8 cellular contexts compared by ENCODE assay signal in the genomic region with DNA sequence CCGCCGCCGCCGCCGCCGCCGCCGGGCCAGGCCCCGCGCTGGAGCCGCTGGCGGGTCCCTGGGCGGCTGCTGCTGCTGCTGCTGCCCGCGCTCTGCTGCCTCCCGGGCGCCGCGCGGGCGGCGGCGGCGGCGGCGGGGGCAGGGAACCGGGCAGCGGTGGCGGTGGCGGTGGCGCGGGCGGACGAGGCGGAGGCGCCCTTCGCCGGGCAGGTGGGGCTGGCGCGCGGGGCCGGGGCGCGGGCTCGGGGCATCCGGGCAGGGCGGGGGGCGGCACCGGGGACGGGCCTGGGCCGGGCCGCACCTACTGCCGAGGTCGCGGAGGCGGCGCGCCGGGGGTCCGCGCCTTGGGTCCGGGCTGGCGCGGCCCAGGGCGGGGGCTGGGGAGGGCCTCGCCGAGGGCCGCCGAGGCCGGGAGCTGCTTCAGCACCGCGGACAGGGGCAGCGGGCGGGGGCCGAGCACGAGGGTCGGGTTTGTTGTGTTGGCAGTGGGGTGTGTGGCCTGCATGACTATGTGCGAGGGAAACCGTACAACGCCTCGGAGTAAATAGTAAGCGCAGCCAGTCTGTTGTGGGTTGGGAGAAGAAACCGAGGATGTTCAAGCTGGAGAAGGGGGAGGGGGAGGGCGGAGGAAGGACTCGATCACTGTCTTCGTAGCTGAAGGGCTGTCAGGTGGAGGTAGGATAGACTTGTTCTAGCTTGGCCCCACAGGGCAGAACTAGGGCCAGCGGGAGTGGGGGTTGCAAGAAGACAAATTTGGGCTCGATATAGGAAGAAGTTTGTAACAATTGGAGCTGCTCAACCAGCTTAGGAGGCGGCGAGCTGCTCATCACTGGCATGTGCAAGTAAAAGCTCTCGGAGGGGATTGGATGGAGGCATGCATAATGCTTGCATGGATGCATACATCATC. TPM values are rescaled to one million over a fixed set of nuclear protein-coding genes. Genes with fewer than 3 reads are reported as not detected.
DNase-seq lines count a peak whose midpoint lies in the region; ATAC-seq and TF ChIP-seq lines count a peak whose summit lies in the region.

No MANE protein-coding gene starts in this region.

- H3K36me3 ChIP-seq in BE2C (no peaks in the 10 kb centered on the region), HUES64 (ENCODE audit: insufficient read depth, low read length) (no peaks in the 10 kb centered on the region), kidney epithelial cell (ENCODE audit: control insufficient read depth, insufficient read depth, low read length) (no peaks in the 10 kb centered on the region)

- DNase-seq in BE2C = peak; percentile 49
- DNase-seq in T47D (ENCODE audit: low read depth in 1 of 2, low spot score in 1 of 2) = peak; percentile 62 to 67
- no peak for DNase-seq in kidney epithelial cell (ENCODE audit: low read depth)
- DNase-seq in stimulated activated CD4-positive, alpha-beta T cell treated with anti-CD3 and anti-CD28 coated beads, Interleukin-1b, Interleukin-23, amount 100 ng/mL, for 48 hours = peak; percentile 44

- H3K9me3 ChIP-seq in BE2C (no peaks in the 10 kb centered on the region; the same call in 1 of the 2 replicates), HUES64 (ENCODE audit: insufficient read depth, low read depth, low read length) (no peaks in the 10 kb centered on the region)

- H3K4me1 ChIP-seq in BE2C = peaks cover 5% of the 10 kb centered on the region; the same call in 1 of the 2 replicates
- H3K4me1 ChIP-seq in HUES64 (ENCODE audit: insufficient read depth, low read length) = peaks cover 14% of the 10 kb centered on the region

- no peak overlapping the region for H3K9ac ChIP-seq in HUES64 (ENCODE audit: low read depth, low read length)

- no peak overlapping the region for H3K27ac ChIP-seq in HUES64 (ENCODE audit: low read depth, low read length)
- peak overlapping the region; percentile 76 for H3K27ac ChIP-seq in VCaP

- no peak for TF ChIP-seq CTCF in BE2C (IDR thresholded peaks at IDR 0.05; ENCODE audit: low read depth, low read length)
- no peak for TF ChIP-seq CTCF in VCaP (conservative IDR thresholded peaks at IDR 0.05)
- TF ChIP-seq CTCF in kidney epithelial cell (IDR thresholded peaks at IDR 0.05; ENCODE audit: insufficient read depth, low read length, poor library complexity, severe bottlenecking) = no peak

- in situ Hi-C loops in T47D (cut with HindIII; ENCODE audit: low pct_unique_long_range_greater_than_20kb, low sequenced_read_pairs) = no loop called here

- no peak for ATAC-seq in HG03159 (IDR thresholded peaks at IDR 0.05; ENCODE audit: unreplicated experiment)
- no peak for ATAC-seq in GM21367 (IDR thresholded peaks at IDR 0.05; ENCODE audit: unreplicated experiment)

- H3K4me3 ChIP-seq in BE2C (ENCODE audit: low read depth, low read length) (peak overlapping the region; percentile 71), HUES64 (ENCODE audit: low read length) (peak overlapping the region; percentile 43), kidney epithelial cell (ENCODE audit: low read depth, low read length) (peak overlapping the region; percentile 25)

- no peaks in the 10 kb centered on the region for H3K27me3 ChIP-seq in BE2C
- H3K27me3 ChIP-seq in HUES64 (ENCODE audit: insufficient read depth, low read length) = peaks cover 32% of the 10 kb centered on the region
- peaks cover 4% of the 10 kb centered on the region for H3K27me3 ChIP-seq in kidney epithelial cell (ENCODE audit: control insufficient read depth, insufficient read depth, low read length)

- WGBS in HUES64 = 4% methylated on average over 91 of the region's 91 CpGs

RNA-seq across cellular contexts. Expression of gene MMP24, which starts 0.5 kb away (rescaled TPM):
- 15.3 TPM for polyA plus RNA-seq in BE2C (2012; ENCODE audit: insufficient read depth, insufficient read length, low read depth)
- 8.1 TPM for polyA plus RNA-seq in HUES64 (2013, experiment 1 of 2)
- 6.9 TPM for polyA plus RNA-seq in HUES64 (2013, experiment 2 of 2)
- 6.9 and 7.5 TPM in 2 replicates for total RNA-seq in kidney epithelial cell

RNA-seq across cellular contexts. Expression of gene MMP24OS, which starts 50.9 kb away (rescaled TPM):
- 127 TPM for polyA plus RNA-seq in BE2C (2012; ENCODE audit: insufficient read depth, insufficient read length, low read depth)
- polyA plus RNA-seq in HUES64 (2013, experiment 1 of 2) = 24.9 TPM
- polyA plus RNA-seq in HUES64 (2013, experiment 2 of 2) = 34.9 TPM
- 17.5 and 19.3 TPM in 2 replicates for total RNA-seq in kidney epithelial cell

RNA-seq across cellular contexts. Expression of gene PROCR, which starts 55.2 kb away (rescaled TPM):
- 13.2 TPM for polyA plus RNA-seq in BE2C (2012; ENCODE audit: insufficient read depth, insufficient read length, low read depth)
- polyA plus RNA-seq in HUES64 (2013, experiment 1 of 2) = 8.4 TPM
- polyA plus RNA-seq in HUES64 (2013, experiment 2 of 2) = 11.6 TPM
- total RNA-seq in kidney epithelial cell = 15.6 and 25.6 TPM in 2 replicates

RNA-seq across cellular contexts. Expression of gene EIF6, which starts 57.5 kb away (rescaled TPM):
- polyA plus RNA-seq in BE2C (2012; ENCODE audit: insufficient read depth, insufficient read length, low read depth) = 610 TPM
- polyA plus RNA-seq in HUES64 (2013, experiment 1 of 2) = 138 TPM
- polyA plus RNA-seq in HUES64 (2013, experiment 2 of 2) = 113 TPM
- 284 and 332 TPM in 2 replicates for total RNA-seq in kidney epithelial cell
